In genomic region chr13:38875186-38875875, GRCh38 we compare ENCODE assay signal across 32 cellular contexts.
"Had no signal": no experiment of that assay in that cellular context is flagged by ENCODE, and none has a peak within 500 bp of the region (broad histone marks: within the 10 kb centered on the region; RNA-seq: fewer than 3 reads in every experiment).

No MANE protein-coding gene starts in this region.

- H3K36me3 Mint-ChIP-seq: activated CD4-positive, alpha-beta memory T cell treated with anti-CD3 and anti-CD28 coated beads for 36 hours; activated naive CD8-positive, alpha-beta T cell treated with anti-CD3 and anti-CD28 coated beads for 36 hours; memory B cell; naive thymus-derived CD8-positive, alpha-beta T cell had no signal

- H3K27me3 Mint-ChIP-seq: progenitor cell of endocrine pancreas had no signal

- H3K9me3 ChIP-seq: adrenal gland, ascending aorta, neutrophil, thyroid gland, upper lobe of left lung, vagina had no signal

- ATAC-seq: foreskin keratinocyte; naive thymus-derived CD8-positive, alpha-beta T cell; sciatic nerve; stimulated activated naive CD8-positive, alpha-beta T cell treated with anti-CD3 and anti-CD28 coated beads, Interleukin-15, Interleukin-2, amounts not matched to agents 100 U/mL and 50 U/mL, for 24 hours; T-helper 17 cell had no signal

- H3K27ac ChIP-seq: adrenal gland, ascending aorta, brain microvascular endothelial cell, esophagus muscularis mucosa, foreskin keratinocyte, neutrophil, skin epidermis, thyroid gland, upper lobe of left lung, vagina had no signal

- DNase-seq: activated CD4-positive, alpha-beta memory T cell treated with anti-CD3 and anti-CD28 coated beads for 36 hours; activated CD4-positive, alpha-beta T cell treated with anti-CD3 and anti-CD28 coated beads, Interleukin-2, amount 10 ng/mL, durations not matched to agents 24 days and 14 days; activated CD4-positive, CD25-positive, alpha-beta regulatory T cell treated with anti-CD3 and anti-CD28 coated beads, Interleukin-2, amount 50 U/mL, for 72 hours; activated CD8-positive, alpha-beta memory T cell treated with anti-CD3 and anti-CD28 coated beads, Interleukin-2, amount 50 U/mL, for 4 hours; activated effector memory CD4-positive, alpha-beta T cell treated with anti-CD3 and anti-CD28 coated beads, Interleukin-2, amount 50 U/mL, for 16 hours; activated naive CD4-positive, alpha-beta T cell treated with anti-CD3 and anti-CD28 coated beads for 36 hours; activated naive CD8-positive, alpha-beta T cell treated with anti-CD3 and anti-CD28 coated beads for 36 hours; activated T-cell treated with anti-CD3 and anti-CD28 coated beads, Interleukin-2, amount 50 U/mL, for 1 hour; adrenal gland; brain microvascular endothelial cell; cortex of kidney; endodermal cell; foreskin keratinocyte; glutamatergic neuron; islet precursor cell; naive thymus-derived CD8-positive, alpha-beta T cell; retina; stimulated activated CD4-positive, alpha-beta T cell treated with anti-CD3 and anti-CD28 coated beads, Interleukin-12 subunit alpha, Interleukin-12 subunit beta, amount 100 ng/mL, for 4 hours; stimulated activated CD4-positive, alpha-beta T cell treated with anti-CD3 and anti-CD28 coated beads, Interleukin-4, amount 100 ng/mL, for 1 hour; stimulated activated naive CD8-positive, alpha-beta T cell treated with anti-CD3 and anti-CD28 coated beads, Interleukin-15, Interleukin-2, amounts not matched to agents 100 U/mL and 50 U/mL, for 24 hours; T-helper 17 cell; thyroid gland; upper lobe of left lung had no signal

- H3K9me3 Mint-ChIP-seq: activated CD4-positive, alpha-beta memory T cell treated with anti-CD3 and anti-CD28 coated beads for 36 hours; activated CD4-positive, alpha-beta T cell treated with anti-CD3 and anti-CD28 coated beads, Interleukin-2, amount 10 ng/mL, durations not matched to agents 24 days and 14 days; activated naive CD4-positive, alpha-beta T cell treated with anti-CD3 and anti-CD28 coated beads for 36 hours; activated naive CD8-positive, alpha-beta T cell treated with anti-CD3 and anti-CD28 coated beads for 36 hours; activated T-helper 1 cell treated with anti-CD3 and anti-CD28 coated beads, Interleukin-12 subunit alpha, Interleukin-12 subunit beta, Interleukin-2, Interleukin-4 antibody, amounts not matched to agents 30 ng/mL and 10 ng/mL and 1 ng/mL, durations not matched to agents 14 hours and 24 hours and 36 hours; endodermal cell; memory B cell; naive thymus-derived CD8-positive, alpha-beta T cell had no signal

- H3K4me3 Mint-ChIP-seq: activated CD4-positive, alpha-beta memory T cell treated with anti-CD3 and anti-CD28 coated beads for 36 hours; activated CD4-positive, alpha-beta T cell treated with anti-CD3 and anti-CD28 coated beads, Interleukin-2, amount 10 ng/mL, durations not matched to agents 24 days and 14 days; activated naive CD4-positive, alpha-beta T cell treated with anti-CD3 and anti-CD28 coated beads for 36 hours; activated naive CD8-positive, alpha-beta T cell treated with anti-CD3 and anti-CD28 coated beads for 36 hours; activated T-helper 1 cell treated with anti-CD3 and anti-CD28 coated beads, Interleukin-12 subunit alpha, Interleukin-12 subunit beta, Interleukin-2, Interleukin-4 antibody, amounts not matched to agents 30 ng/mL and 10 ng/mL and 1 ng/mL, durations not matched to agents 14 hours and 24 hours and 36 hours; endodermal cell; memory B cell; naive thymus-derived CD8-positive, alpha-beta T cell; T-helper 17 cell had no signal

- H3K27ac Mint-ChIP-seq: activated CD4-positive, alpha-beta memory T cell treated with anti-CD3 and anti-CD28 coated beads for 36 hours; activated CD4-positive, alpha-beta T cell treated with anti-CD3 and anti-CD28 coated beads, Interleukin-2, amount 10 ng/mL, durations not matched to agents 24 days and 14 days; activated naive CD4-positive, alpha-beta T cell treated with anti-CD3 and anti-CD28 coated beads for 36 hours; activated naive CD8-positive, alpha-beta T cell treated with anti-CD3 and anti-CD28 coated beads for 36 hours; activated T-helper 1 cell treated with anti-CD3 and anti-CD28 coated beads, Interleukin-12 subunit alpha, Interleukin-12 subunit beta, Interleukin-2, Interleukin-4 antibody, amounts not matched to agents 30 ng/mL and 10 ng/mL and 1 ng/mL, durations not matched to agents 14 hours and 24 hours and 36 hours; endodermal cell; memory B cell; naive thymus-derived CD8-positive, alpha-beta T cell; progenitor cell of endocrine pancreas; T-helper 17 cell had no signal

- H3K4me1 Mint-ChIP-seq: activated CD4-positive, alpha-beta T cell treated with anti-CD3 and anti-CD28 coated beads, Interleukin-2, amount 10 ng/mL, durations not matched to agents 24 days and 14 days; activated naive CD8-positive, alpha-beta T cell treated with anti-CD3 and anti-CD28 coated beads for 36 hours; memory B cell had no signal

- H3K27me3 ChIP-seq: adrenal gland, ascending aorta, brain microvascular endothelial cell, esophagus muscularis mucosa, foreskin keratinocyte, neutrophil, thyroid gland, upper lobe of left lung, vagina had no signal
